1 cellular context compared by ENCODE assay signal in the genomic region with DNA sequence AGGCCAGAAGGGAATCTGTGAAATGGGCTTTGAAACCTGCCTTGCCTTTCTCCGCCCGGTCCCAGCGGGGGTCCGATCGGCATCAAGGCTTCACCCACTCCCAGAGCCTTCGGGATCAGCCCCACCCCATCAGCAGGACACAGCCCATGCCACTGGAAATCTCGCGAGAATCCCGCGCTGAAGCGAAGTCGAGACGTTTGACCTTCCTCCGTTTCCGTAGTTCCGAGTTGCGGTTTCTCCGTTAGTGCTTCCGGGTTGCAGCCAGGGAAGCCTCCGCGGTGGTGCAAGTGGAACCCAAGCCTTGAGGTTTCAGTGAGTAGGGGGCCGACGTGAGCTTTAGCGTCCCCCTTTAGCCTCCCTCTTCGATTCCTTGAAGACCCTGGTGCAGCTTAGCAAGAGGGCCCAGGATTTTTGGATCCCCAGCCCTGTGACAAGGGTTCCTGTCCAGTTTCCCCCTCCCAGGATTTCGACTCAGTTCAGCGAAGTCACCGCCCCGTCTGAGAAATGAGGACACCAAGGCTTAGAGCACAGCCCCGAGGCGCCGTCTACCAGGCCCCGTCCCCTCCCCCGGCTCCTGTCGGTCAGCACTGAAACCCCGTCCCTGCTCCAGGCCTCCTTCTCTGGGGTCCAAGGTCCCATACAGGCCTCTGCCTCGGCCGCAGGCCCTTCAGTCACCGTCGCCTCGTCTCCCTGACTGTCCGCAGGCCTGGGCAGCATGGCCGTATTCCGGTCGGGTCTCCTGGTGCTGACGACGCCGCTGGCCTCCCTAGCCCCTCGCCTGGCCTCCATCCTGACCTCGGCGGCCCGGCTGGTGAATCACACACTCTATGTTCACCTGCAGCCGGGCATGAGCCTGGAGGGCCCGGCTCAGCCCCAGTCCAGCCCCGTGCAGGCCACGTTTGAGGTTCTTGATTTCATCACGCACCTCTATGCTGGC.
TF ChIP-seq lines count a peak whose summit lies in the region.

A gene (plus strand): TSS at position 241 of the 937 bp plus-strand sequence. CDS start 475 bp downstream, at position 716.

TF ChIP-seq in HEK293, 187 proteins besides CTCF, POLR2A, EP300 and RAD21 (continued from another document and continues in another):
- TF ChIP-seq, protein P1, sequence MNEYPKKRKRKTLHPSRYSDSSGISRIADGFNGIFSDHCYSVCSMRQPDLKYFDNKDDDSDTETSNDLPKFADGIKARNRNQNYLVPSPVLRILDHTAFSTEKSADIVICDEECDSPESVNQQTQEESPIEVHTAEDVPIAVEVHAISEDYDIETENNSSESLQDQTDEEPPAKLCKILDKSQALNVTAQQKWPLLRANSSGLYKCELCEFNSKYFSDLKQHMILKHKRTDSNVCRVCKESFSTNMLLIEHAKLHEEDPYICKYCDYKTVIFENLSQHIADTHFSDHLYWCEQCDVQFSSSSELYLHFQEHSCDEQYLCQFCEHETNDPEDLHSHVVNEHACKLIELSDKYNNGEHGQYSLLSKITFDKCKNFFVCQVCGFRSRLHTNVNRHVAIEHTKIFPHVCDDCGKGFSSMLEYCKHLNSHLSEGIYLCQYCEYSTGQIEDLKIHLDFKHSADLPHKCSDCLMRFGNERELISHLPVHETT (tag by site-specific recombination; IDR thresholded peaks at IDR 0.05) = peak; percentile 78
- TF ChIP-seq ZNF433 (tag by site-specific recombination; IDR thresholded peaks at IDR 0.05; ENCODE audit: low read depth) = no peak
- no peak for TF ChIP-seq ZNF830 (tag by site-specific recombination; IDR thresholded peaks at IDR 0.05; ENCODE audit: low read depth)
- TF ChIP-seq ZNF660 (tag by site-specific recombination; IDR thresholded peaks at IDR 0.05) = peak; percentile 76; the same call in 1 of the 2 replicates
- TF ChIP-seq, protein P2, sequence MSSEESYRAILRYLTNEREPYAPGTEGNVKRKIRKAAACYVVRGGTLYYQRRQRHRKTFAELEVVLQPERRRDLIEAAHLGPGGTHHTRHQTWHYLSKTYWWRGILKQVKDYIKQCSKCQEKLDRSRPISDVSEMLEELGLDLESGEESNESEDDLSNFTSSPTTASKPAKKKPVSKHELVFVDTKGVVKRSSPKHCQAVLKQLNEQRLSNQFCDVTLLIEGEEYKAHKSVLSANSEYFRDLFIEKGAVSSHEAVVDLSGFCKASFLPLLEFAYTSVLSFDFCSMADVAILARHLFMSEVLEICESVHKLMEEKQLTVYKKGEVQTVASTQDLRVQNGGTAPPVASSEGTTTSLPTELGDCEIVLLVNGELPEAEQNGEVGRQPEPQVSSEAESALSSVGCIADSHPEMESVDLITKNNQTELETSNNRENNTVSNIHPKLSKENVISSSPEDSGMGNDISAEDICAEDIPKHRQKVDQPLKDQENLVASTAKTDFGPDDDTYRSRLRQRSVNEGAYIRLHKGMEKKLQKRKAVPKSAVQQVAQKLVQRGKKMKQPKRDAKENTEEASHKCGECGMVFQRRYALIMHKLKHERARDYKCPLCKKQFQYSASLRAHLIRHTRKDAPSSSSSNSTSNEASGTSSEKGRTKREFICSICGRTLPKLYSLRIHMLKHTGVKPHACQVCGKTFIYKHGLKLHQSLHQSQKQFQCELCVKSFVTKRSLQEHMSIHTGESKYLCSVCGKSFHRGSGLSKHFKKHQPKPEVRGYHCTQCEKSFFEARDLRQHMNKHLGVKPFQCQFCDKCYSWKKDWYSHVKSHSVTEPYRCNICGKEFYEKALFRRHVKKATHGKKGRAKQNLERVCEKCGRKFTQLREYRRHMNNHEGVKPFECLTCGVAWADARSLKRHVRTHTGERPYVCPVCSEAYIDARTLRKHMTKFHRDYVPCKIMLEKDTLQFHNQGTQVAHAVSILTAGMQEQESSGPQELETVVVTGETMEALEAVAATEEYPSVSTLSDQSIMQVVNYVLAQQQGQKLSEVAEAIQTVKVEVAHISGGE (tag by site-specific recombination; conservative IDR thresholded peaks at IDR 0.05; ENCODE audit: low read depth) = peak; percentile 93
- peak; percentile 70; the same call in 1 of the 2 replicates for TF ChIP-seq ZNF501 (tag by site-specific recombination; IDR thresholded peaks at IDR 0.05)
- no peak for TF ChIP-seq ZNF792 (tag by site-specific recombination; IDR thresholded peaks at IDR 0.05)
- no peak for TF ChIP-seq ZNF248 (tag by site-specific recombination; IDR thresholded peaks at IDR 0.05)
- TF ChIP-seq ZNF530 (tag by site-specific recombination; IDR thresholded peaks at IDR 0.05; ENCODE audit: low read depth) = no peak
- TF ChIP-seq ZNF324 (tag by site-specific recombination; IDR thresholded peaks at IDR 0.05) = peak; percentile 68; the same call in 1 of the 2 replicates
- TF ChIP-seq, protein P3, sequence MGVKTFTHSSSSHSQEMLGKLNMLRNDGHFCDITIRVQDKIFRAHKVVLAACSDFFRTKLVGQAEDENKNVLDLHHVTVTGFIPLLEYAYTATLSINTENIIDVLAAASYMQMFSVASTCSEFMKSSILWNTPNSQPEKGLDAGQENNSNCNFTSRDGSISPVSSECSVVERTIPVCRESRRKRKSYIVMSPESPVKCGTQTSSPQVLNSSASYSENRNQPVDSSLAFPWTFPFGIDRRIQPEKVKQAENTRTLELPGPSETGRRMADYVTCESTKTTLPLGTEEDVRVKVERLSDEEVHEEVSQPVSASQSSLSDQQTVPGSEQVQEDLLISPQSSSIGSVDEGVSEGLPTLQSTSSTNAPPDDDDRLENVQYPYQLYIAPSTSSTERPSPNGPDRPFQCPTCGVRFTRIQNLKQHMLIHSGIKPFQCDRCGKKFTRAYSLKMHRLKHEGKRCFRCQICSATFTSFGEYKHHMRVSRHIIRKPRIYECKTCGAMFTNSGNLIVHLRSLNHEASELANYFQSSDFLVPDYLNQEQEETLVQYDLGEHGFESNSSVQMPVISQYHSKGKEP (tag by site-specific recombination; IDR thresholded peaks at IDR 0.05) = no peak
- TF ChIP-seq ZNF214 (tag by site-specific recombination; IDR thresholded peaks at IDR 0.05; ENCODE audit: borderline replicate concordance) = no peak
- TF ChIP-seq, protein P4, sequence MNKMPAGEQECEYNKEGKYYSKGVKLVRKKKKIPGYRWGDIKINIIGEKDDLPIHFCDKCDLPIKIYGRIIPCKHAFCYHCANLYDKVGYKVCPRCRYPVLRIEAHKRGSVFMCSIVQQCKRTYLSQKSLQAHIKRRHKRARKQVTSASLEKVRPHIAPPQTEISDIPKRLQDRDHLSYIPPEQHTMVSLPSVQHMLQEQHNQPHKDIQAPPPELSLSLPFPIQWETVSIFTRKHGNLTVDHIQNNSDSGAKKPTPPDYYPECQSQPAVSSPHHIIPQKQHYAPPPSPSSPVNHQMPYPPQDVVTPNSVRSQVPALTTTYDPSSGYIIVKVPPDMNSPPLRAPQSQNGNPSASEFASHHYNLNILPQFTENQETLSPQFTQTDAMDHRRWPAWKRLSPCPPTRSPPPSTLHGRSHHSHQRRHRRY (tag by site-specific recombination; IDR thresholded peaks at IDR 0.05) = no peak
- TF ChIP-seq, protein P5, sequence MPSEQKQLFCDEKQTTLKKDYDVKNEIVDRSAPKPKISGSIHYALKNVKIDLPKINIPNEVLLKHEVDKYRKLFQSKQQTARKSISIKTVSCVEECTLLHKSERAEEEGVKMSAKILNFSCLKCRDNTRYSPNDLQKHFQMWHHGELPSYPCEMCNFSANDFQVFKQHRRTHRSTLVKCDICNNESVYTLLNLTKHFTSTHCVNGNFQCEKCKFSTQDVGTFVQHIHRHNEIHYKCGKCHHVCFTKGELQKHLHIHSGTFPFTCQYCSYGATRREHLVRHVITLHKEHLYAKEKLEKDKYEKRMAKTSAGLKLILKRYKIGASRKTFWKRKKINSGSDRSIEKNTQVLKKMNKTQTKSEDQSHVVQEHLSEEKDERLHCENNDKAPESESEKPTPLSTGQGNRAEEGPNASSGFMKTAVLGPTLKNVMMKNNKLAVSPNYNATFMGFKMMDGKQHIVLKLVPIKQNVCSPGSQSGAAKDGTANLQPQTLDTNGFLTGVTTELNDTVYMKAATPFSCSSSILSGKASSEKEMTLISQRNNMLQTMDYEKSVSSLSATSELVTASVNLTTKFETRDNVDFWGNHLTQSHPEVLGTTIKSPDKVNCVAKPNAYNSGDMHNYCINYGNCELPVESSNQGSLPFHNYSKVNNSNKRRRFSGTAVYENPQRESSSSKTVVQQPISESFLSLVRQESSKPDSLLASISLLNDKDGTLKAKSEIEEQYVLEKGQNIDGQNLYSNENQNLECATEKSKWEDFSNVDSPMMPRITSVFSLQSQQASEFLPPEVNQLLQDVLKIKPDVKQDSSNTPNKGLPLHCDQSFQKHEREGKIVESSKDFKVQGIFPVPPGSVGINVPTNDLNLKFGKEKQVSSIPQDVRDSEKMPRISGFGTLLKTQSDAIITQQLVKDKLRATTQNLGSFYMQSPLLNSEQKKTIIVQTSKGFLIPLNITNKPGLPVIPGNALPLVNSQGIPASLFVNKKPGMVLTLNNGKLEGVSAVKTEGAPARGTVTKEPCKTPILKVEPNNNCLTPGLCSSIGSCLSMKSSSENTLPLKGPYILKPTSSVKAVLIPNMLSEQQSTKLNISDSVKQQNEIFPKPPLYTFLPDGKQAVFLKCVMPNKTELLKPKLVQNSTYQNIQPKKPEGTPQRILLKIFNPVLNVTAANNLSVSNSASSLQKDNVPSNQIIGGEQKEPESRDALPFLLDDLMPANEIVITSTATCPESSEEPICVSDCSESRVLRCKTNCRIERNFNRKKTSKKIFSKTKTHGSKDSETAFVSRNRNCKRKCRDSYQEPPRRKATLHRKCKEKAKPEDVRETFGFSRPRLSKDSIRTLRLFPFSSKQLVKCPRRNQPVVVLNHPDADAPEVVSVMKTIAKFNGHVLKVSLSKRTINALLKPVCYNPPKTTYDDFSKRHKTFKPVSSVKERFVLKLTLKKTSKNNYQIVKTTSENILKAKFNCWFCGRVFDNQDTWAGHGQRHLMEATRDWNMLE (tag by site-specific recombination; conservative IDR thresholded peaks at IDR 0.05; ENCODE audit: low read depth) = peak; percentile 95
- TF ChIP-seq, protein P6, sequence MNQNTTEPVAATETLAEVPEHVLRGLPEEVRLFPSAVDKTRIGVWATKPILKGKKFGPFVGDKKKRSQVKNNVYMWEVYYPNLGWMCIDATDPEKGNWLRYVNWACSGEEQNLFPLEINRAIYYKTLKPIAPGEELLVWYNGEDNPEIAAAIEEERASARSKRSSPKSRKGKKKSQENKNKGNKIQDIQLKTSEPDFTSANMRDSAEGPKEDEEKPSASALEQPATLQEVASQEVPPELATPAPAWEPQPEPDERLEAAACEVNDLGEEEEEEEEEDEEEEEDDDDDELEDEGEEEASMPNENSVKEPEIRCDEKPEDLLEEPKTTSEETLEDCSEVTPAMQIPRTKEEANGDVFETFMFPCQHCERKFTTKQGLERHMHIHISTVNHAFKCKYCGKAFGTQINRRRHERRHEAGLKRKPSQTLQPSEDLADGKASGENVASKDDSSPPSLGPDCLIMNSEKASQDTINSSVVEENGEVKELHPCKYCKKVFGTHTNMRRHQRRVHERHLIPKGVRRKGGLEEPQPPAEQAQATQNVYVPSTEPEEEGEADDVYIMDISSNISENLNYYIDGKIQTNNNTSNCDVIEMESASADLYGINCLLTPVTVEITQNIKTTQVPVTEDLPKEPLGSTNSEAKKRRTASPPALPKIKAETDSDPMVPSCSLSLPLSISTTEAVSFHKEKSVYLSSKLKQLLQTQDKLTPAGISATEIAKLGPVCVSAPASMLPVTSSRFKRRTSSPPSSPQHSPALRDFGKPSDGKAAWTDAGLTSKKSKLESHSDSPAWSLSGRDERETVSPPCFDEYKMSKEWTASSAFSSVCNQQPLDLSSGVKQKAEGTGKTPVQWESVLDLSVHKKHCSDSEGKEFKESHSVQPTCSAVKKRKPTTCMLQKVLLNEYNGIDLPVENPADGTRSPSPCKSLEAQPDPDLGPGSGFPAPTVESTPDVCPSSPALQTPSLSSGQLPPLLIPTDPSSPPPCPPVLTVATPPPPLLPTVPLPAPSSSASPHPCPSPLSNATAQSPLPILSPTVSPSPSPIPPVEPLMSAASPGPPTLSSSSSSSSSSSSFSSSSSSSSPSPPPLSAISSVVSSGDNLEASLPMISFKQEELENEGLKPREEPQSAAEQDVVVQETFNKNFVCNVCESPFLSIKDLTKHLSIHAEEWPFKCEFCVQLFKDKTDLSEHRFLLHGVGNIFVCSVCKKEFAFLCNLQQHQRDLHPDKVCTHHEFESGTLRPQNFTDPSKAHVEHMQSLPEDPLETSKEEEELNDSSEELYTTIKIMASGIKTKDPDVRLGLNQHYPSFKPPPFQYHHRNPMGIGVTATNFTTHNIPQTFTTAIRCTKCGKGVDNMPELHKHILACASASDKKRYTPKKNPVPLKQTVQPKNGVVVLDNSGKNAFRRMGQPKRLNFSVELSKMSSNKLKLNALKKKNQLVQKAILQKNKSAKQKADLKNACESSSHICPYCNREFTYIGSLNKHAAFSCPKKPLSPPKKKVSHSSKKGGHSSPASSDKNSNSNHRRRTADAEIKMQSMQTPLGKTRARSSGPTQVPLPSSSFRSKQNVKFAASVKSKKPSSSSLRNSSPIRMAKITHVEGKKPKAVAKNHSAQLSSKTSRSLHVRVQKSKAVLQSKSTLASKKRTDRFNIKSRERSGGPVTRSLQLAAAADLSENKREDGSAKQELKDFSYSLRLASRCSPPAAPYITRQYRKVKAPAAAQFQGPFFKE (tag by site-specific recombination; IDR thresholded peaks at IDR 0.05; ENCODE audit: borderline replicate concordance) = no peak
- no peak for TF ChIP-seq ZNF521 (tag by site-specific recombination; IDR thresholded peaks at IDR 0.05)
- TF ChIP-seq SCRT1 (tag by site-specific recombination; IDR thresholded peaks at IDR 0.05; ENCODE audit: borderline replicate concordance) = no peak
- peak; percentile 37; the same call in 1 of the 2 replicates for TF ChIP-seq GLIS1 (tag by site-specific recombination; IDR thresholded peaks at IDR 0.05)
- peak; percentile 78 for TF ChIP-seq ZBTB21 (tag by site-specific recombination; IDR thresholded peaks at IDR 0.05)
- TF ChIP-seq, protein P7, sequence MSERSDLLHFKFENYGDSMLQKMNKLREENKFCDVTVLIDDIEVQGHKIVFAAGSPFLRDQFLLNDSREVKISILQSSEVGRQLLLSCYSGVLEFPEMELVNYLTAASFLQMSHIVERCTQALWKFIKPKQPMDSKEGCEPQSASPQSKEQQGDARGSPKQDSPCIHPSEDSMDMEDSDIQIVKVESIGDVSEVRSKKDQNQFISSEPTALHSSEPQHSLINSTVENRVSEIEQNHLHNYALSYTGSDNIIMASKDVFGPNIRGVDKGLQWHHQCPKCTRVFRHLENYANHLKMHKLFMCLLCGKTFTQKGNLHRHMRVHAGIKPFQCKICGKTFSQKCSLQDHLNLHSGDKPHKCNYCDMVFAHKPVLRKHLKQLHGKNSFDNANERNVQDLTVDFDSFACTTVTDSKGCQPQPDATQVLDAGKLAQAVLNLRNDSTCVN (tag by site-specific recombination; optimal IDR thresholded peaks at IDR 0.05) = peak; percentile 27
- TF ChIP-seq, protein P8, sequence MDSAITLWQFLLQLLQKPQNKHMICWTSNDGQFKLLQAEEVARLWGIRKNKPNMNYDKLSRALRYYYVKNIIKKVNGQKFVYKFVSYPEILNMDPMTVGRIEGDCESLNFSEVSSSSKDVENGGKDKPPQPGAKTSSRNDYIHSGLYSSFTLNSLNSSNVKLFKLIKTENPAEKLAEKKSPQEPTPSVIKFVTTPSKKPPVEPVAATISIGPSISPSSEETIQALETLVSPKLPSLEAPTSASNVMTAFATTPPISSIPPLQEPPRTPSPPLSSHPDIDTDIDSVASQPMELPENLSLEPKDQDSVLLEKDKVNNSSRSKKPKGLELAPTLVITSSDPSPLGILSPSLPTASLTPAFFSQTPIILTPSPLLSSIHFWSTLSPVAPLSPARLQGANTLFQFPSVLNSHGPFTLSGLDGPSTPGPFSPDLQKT (IDR thresholded peaks at IDR 0.05; ENCODE audit: borderline replicate concordance, low read depth, low read length) = no peak
- no peak for TF ChIP-seq ZNF837 (tag by site-specific recombination; IDR thresholded peaks at IDR 0.05)
